10 cellular contexts compared by ENCODE assay signal in the genomic region with DNA sequence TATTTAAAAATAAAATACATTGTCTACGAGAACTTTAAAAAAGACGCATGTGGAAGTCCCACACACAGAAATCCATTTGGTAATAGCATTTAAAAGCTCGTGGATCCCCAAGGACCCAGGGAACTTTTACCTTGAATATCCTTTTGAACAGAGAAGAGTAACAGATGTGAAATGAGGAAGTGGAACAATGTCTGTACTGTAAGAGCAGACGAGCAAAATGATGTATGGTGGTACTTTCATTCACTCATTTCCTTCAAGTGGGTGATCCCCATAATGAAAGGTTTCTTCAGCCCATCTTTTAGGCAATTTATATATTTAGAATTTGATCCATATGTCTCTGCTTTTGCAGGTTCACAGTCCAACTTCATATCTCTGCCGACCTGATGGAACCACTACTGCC.
DNase-seq lines count a peak whose midpoint lies in the region; ATAC-seq and TF ChIP-seq lines count a peak whose summit lies in the region.
"Had no signal": no experiment of that assay in that cellular context is flagged by ENCODE, and none has a peak within 500 bp of the region (broad histone marks: within the 10 kb centered on the region; RNA-seq: fewer than 3 reads in every experiment).

No MANE protein-coding gene starts in this region.

- H3K9me3 Mint-ChIP-seq in osteocyte (ENCODE audit: unreplicated experiment): no peaks in the 10 kb centered on the region
- H3K9me3 Mint-ChIP-seq: activated T-helper 2 cell treated with anti-CD3 and anti-CD28 coated beads, Interferon-gamma antibody, Interleukin-2, Interleukin-4, amounts not matched to agents 10 μg/mL and 5 μg/mL and 100 μg/mL, durations not matched to agents 14 hours and 24 hours and 36 hours; central memory CD8-positive, alpha-beta T cell had no signal

- TF ChIP-seq CTCF in osteocyte (IDR thresholded peaks at IDR 0.05): no peak

- H3K27me3 Mint-ChIP-seq in osteocyte (ENCODE audit: unreplicated experiment): no peaks in the 10 kb centered on the region

- DNase-seq in osteocyte (ENCODE audit: extremely low spot score, unreplicated experiment): no peak
- no peak for DNase-seq in NCI-H2081 treated with DMSO at 0.1 percent for 48 hours (lab: John Stamatoyannopoulos, UW)
- no peak for DNase-seq in 8988T
- no peak for DNase-seq in NCI-H2029 treated with DMSO at 0.1 percent for 48 hours (lab: John Stamatoyannopoulos, UW)
- DNase-seq: OCI-M1 had no signal

- no peak overlapping the region for H3K4me3 Mint-ChIP-seq in osteocyte (ENCODE audit: unreplicated experiment)
- H3K4me3 Mint-ChIP-seq: central memory CD8-positive, alpha-beta T cell had no signal

- H3K36me3 Mint-ChIP-seq in osteocyte (ENCODE audit: unreplicated experiment): peaks cover 73% of the 10 kb centered on the region

- H3K4me1 Mint-ChIP-seq in osteocyte (ENCODE audit: unreplicated experiment): peaks cover 30% of the 10 kb centered on the region
- H3K4me1 Mint-ChIP-seq: central memory CD8-positive, alpha-beta T cell had no signal

- peak; percentile 95 for ATAC-seq in GM19372 (IDR thresholded peaks at IDR 0.05; ENCODE audit: low read depth, unreplicated experiment)
- ATAC-seq in HG02759 (IDR thresholded peaks at IDR 0.05; ENCODE audit: unreplicated experiment): peak; percentile 97
- ATAC-seq in HG03521 (IDR thresholded peaks at IDR 0.05; ENCODE audit: unreplicated experiment): peak; percentile 78

- peak overlapping the region; percentile 8 for H3K27ac Mint-ChIP-seq in osteocyte (ENCODE audit: unreplicated experiment)
- H3K27ac Mint-ChIP-seq: activated T-helper 2 cell treated with anti-CD3 and anti-CD28 coated beads, Interferon-gamma antibody, Interleukin-2, Interleukin-4, amounts not matched to agents 10 μg/mL and 5 μg/mL and 100 μg/mL, durations not matched to agents 14 hours and 24 hours and 36 hours had no signal
